ENCODE assay signal across 1 cellular context in genomic region chr1:32464716-32465540, GRCh38.
TF ChIP-seq lines count a peak whose summit lies in the region.

TSS of gene ZBTB8B (plus strand) at chr1:32465072. CDS start at chr1:32470625, 5,553 bp downstream.

TF ChIP-seq in HepG2, 621 proteins besides CTCF, POLR2A, EP300 and RAD21 (continued from another document and continues in another):
- TF ChIP-seq RFXAP (CRISPR knock-in tag; IDR thresholded peaks at IDR 0.05; ENCODE audit: borderline replicate concordance): no peak
- TF ChIP-seq, protein P1, sequence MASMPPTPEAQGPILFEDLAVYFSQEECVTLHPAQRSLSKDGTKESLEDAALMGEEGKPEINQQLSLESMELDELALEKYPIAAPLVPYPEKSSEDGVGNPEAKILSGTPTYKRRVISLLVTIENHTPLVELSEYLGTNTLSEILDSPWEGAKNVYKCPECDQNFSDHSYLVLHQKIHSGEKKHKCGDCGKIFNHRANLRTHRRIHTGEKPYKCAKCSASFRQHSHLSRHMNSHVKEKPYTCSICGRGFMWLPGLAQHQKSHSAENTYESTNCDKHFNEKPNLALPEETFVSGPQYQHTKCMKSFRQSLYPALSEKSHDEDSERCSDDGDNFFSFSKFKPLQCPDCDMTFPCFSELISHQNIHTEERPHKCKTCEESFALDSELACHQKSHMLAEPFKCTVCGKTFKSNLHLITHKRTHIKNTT (CRISPR knock-in tag; IDR thresholded peaks at IDR 0.05): no peak
- no peak for TF ChIP-seq ELF4 (CRISPR knock-in tag; IDR thresholded peaks at IDR 0.05; ENCODE audit: borderline replicate concordance)
- no peak for TF ChIP-seq POLR2G (IDR thresholded peaks at IDR 0.05; ENCODE audit: low read depth, low read length)
- no peak for TF ChIP-seq GATAD2A (CRISPR knock-in tag; IDR thresholded peaks at IDR 0.05)
- TF ChIP-seq ZNF34 (CRISPR knock-in tag; IDR thresholded peaks at IDR 0.05; ENCODE audit: borderline replicate concordance): no peak
- TF ChIP-seq, protein P2, sequence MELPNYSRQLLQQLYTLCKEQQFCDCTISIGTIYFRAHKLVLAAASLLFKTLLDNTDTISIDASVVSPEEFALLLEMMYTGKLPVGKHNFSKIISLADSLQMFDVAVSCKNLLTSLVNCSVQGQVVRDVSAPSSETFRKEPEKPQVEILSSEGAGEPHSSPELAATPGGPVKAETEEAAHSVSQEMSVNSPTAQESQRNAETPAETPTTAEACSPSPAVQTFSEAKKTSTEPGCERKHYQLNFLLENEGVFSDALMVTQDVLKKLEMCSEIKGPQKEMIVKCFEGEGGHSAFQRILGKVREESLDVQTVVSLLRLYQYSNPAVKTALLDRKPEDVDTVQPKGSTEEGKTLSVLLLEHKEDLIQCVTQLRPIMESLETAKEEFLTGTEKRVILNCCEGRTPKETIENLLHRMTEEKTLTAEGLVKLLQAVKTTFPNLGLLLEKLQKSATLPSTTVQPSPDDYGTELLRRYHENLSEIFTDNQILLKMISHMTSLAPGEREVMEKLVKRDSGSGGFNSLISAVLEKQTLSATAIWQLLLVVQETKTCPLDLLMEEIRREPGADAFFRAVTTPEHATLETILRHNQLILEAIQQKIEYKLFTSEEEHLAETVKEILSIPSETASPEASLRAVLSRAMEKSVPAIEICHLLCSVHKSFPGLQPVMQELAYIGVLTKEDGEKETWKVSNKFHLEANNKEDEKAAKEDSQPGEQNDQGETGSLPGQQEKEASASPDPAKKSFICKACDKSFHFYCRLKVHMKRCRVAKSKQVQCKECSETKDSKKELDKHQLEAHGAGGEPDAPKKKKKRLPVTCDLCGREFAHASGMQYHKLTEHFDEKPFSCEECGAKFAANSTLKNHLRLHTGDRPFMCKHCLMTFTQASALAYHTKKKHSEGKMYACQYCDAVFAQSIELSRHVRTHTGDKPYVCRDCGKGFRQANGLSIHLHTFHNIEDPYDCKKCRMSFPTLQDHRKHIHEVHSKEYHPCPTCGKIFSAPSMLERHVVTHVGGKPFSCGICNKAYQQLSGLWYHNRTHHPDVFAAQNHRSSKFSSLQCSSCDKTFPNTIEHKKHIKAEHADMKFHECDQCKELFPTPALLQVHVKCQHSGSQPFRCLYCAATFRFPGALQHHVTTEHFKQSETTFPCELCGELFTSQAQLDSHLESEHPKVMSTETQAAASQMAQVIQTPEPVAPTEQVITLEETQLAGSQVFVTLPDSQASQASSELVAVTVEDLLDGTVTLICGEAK (IDR thresholded peaks at IDR 0.05): no peak
- TF ChIP-seq, protein P2 (CRISPR knock-in tag; IDR thresholded peaks at IDR 0.05): no peak
- TF ChIP-seq NFYC (CRISPR knock-in tag; IDR thresholded peaks at IDR 0.05): peak; percentile 92
- no peak for TF ChIP-seq KDM5A (IDR thresholded peaks at IDR 0.05; ENCODE audit: borderline replicate concordance, low read length)
- TF ChIP-seq ZNF24 (IDR thresholded peaks at IDR 0.05): no peak
- TF ChIP-seq ZNF180 (CRISPR knock-in tag; IDR thresholded peaks at IDR 0.05; ENCODE audit: borderline replicate concordance, low read depth): no peak
- TF ChIP-seq SNAPC2 (CRISPR knock-in tag; IDR thresholded peaks at IDR 0.05): no peak
- TF ChIP-seq JARID2 (CRISPR knock-in tag; IDR thresholded peaks at IDR 0.05; ENCODE audit: insufficient replicate concordance): no peak
- TF ChIP-seq HMG20A (CRISPR knock-in tag; IDR thresholded peaks at IDR 0.05; ENCODE audit: borderline replicate concordance): no peak
- TF ChIP-seq ZFP91 (CRISPR knock-in tag; IDR thresholded peaks at IDR 0.05; ENCODE audit: borderline replicate concordance): peak; percentile 32; the same call in 1 of the 2 replicates
- no peak for TF ChIP-seq ZFP36L1 (CRISPR knock-in tag; IDR thresholded peaks at IDR 0.05)
- peak; percentile 76 for TF ChIP-seq TFDP1 (CRISPR knock-in tag; IDR thresholded peaks at IDR 0.05; ENCODE audit: borderline replicate concordance)
- peak; percentile 97 for TF ChIP-seq SP2 (CRISPR knock-in tag; IDR thresholded peaks at IDR 0.05)
- peak; percentile 52 for TF ChIP-seq SAP130 (CRISPR knock-in tag; IDR thresholded peaks at IDR 0.05; ENCODE audit: low read depth)
- peak; percentile 17; the same call in 1 of the 2 replicates for TF ChIP-seq ZFY (CRISPR knock-in tag; IDR thresholded peaks at IDR 0.05)
- no peak for TF ChIP-seq FUBP1 (CRISPR knock-in tag; IDR thresholded peaks at IDR 0.05; ENCODE audit: borderline replicate concordance)
- no peak for TF ChIP-seq RCOR2 (CRISPR knock-in tag; IDR thresholded peaks at IDR 0.05)
- 0 out of 2 replicates have a peak, but pooled peaks have one; percentile 36 for TF ChIP-seq ZNF501 (CRISPR knock-in tag; IDR thresholded peaks at IDR 0.05)
- no peak for TF ChIP-seq ETS1 (CRISPR knock-in tag; IDR thresholded peaks at IDR 0.05)
- TF ChIP-seq, protein P3, sequence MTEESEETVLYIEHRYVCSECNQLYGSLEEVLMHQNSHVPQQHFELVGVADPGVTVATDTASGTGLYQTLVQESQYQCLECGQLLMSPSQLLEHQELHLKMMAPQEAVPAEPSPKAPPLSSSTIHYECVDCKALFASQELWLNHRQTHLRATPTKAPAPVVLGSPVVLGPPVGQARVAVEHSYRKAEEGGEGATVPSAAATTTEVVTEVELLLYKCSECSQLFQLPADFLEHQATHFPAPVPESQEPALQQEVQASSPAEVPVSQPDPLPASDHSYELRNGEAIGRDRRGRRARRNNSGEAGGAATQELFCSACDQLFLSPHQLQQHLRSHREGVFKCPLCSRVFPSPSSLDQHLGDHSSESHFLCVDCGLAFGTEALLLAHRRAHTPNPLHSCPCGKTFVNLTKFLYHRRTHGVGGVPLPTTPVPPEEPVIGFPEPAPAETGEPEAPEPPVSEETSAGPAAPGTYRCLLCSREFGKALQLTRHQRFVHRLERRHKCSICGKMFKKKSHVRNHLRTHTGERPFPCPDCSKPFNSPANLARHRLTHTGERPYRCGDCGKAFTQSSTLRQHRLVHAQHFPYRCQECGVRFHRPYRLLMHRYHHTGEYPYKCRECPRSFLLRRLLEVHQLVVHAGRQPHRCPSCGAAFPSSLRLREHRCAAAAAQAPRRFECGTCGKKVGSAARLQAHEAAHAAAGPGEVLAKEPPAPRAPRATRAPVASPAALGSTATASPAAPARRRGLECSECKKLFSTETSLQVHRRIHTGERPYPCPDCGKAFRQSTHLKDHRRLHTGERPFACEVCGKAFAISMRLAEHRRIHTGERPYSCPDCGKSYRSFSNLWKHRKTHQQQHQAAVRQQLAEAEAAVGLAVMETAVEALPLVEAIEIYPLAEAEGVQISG (CRISPR knock-in tag; IDR thresholded peaks at IDR 0.05): no peak
- TF ChIP-seq, protein P4, sequence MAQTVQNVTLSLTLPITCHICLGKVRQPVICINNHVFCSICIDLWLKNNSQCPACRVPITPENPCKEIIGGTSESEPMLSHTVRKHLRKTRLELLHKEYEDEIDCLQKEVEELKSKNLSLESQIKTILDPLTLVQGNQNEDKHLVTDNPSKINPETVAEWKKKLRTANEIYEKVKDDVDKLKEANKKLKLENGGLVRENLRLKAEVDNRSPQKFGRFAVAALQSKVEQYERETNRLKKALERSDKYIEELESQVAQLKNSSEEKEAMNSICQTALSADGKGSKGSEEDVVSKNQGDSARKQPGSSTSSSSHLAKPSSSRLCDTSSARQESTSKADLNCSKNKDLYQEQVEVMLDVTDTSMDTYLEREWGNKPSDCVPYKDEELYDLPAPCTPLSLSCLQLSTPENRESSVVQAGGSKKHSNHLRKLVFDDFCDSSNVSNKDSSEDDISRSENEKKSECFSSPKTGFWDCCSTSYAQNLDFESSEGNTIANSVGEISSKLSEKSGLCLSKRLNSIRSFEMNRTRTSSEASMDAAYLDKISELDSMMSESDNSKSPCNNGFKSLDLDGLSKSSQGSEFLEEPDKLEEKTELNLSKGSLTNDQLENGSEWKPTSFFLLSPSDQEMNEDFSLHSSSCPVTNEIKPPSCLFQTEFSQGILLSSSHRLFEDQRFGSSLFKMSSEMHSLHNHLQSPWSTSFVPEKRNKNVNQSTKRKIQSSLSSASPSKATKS (CRISPR knock-in tag; IDR thresholded peaks at IDR 0.05): no peak
- TF ChIP-seq FOXA1 (IDR thresholded peaks at IDR 0.05): no peak
- TF ChIP-seq FOXA1 (CRISPR knock-in tag; IDR thresholded peaks at IDR 0.05): no peak
